In the genomic region with DNA sequence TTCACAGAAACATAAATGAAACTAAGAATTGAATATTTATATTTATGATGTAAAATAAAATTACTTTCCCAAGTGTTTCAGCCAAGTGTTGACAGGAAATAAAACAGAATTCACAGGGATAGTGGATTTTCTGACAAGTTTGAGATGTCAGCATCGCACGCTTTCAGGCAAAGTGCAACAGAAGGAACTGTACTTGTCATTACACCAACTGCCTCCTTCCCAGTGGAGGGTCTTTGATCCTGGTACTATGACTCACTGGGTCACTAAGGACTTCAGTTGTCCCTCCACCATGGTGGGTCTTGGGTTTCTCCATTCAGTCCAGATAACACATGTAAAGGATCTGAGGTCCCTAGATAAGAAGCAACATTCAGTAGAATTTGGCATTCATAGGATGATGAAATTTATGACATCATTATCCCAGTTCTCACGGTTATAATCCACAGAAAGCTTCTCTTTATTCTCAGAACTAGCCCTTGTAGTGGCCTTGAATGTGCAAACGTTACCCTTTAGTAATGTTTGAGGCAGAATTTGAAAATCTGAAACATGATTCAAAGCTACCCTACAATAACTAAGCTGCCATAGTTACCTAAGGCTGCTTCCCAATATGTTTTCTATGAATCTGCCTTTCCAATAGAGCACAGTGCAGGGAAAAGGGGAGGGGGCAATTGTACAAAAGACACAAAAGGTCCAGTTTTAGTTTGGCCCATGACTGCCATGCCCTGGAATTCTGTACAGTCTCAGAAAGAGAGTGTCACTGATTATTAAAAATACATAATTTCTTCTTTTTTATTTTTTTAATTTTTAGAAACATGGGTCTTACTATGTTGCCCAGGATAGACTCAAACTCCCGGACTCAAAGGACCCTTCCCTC, we compare ENCODE assay signal across 19 cellular contexts. TPM values are rescaled to one million over a fixed set of nuclear protein-coding genes. Genes with fewer than 3 reads are reported as not detected.
DNase-seq lines count a peak whose midpoint lies in the region; ATAC-seq, FAIRE-seq and TF ChIP-seq lines count a peak whose summit lies in the region.
"Had no signal": no experiment of that assay in that cellular context is flagged by ENCODE, and none has a peak within 500 bp of the region (broad histone marks: within the 10 kb centered on the region; RNA-seq: fewer than 3 reads in every experiment).

No MANE protein-coding gene starts in this region.

- H3K27ac ChIP-seq in left ventricle myocardium inferior (replicated peaks) = peak overlapping the region; percentile 35
- peak overlapping the region; percentile 96 for H3K27ac ChIP-seq in K562 (ENCODE audit: extremely low read depth, low read depth, low read length)
- no peak overlapping the region for H3K27ac ChIP-seq in HepG2 (ENCODE audit: extremely low read length, insufficient read depth, low read length)
- no peak overlapping the region for H3K27ac ChIP-seq in small intestine (ENCODE audit: low read depth in 1 of 2, low read length in 1 of 2)
- H3K27ac ChIP-seq: coronary artery, gastrocnemius medialis, RWPE1, WERI-Rb-1 had no signal

- no peak for TF ChIP-seq CTCF in left ventricle myocardium inferior (IDR thresholded peaks at IDR 0.05; ENCODE audit: borderline replicate concordance)
- TF ChIP-seq CTCF in K562 (IDR thresholded peaks at IDR 0.05 in 2 of 3, conservative IDR thresholded peaks at IDR 0.05 in 1 of 3; ENCODE audit: insufficient read depth in 2 of 3, low read depth in 1 of 3, low read length in 3 of 3) = no peak
- no peak for TF ChIP-seq CTCF in HepG2 (CRISPR knock-in tag; IDR thresholded peaks at IDR 0.05)
- TF ChIP-seq CTCF in BE2C (IDR thresholded peaks at IDR 0.05; ENCODE audit: low read depth, low read length) = no peak

- FAIRE-seq in K562 (lab: Jason Lieb, UNC) (peak; percentile 94), HepG2 (lab: Jason Lieb, UNC) (no peak), small intestine (lab: Jason Lieb, UNC) (no peak)

- peak; percentile 27 to 54; a peak in 3 of 4 replicates for TF ChIP-seq RAD21 in K562 (CRISPR knock-in tag; conservative IDR thresholded peaks at IDR 0.05 in 1 of 2, IDR thresholded peaks at IDR 0.05 in 1 of 2)
- TF ChIP-seq RAD21 in HepG2 (CRISPR knock-in tag; IDR thresholded peaks at IDR 0.05) = no peak

- H2AFZ ChIP-seq in K562 (ENCODE audit: low read depth, low read length) (peak overlapping the region; percentile 80), HepG2 (ENCODE audit: low read length) (no peak overlapping the region)

- POLR2A ChIA-PET in K562 (lab: Yijun Ruan, JAX) (interaction anchor here (0.7 to 2.5 kb wide), 20 partner anchors 10 to 155 kb away, joined by 3 to 16 read pairs (median 4); no protein-coding TSS in a partner anchor), HepG2 (lab: Yijun Ruan, JAX) (no interaction called here)

- H3K4me2 ChIP-seq in K562 (ENCODE audit: insufficient read depth, low read length) (peak overlapping the region; percentile 81), HepG2 (ENCODE audit: low read depth, low read length) (no peak overlapping the region)

- peak; percentile 67 for TF ChIP-seq POLR2A in K562 (conservative IDR thresholded peaks at IDR 0.05)
- no peak for TF ChIP-seq POLR2A in HepG2 (IDR thresholded peaks at IDR 0.05; ENCODE audit: insufficient read depth in 1 of 2, low read depth in 2 of 2, low read length in 2 of 2)

- H3K9ac ChIP-seq in K562 (ENCODE audit: insufficient read depth in 1 of 2, low read depth in 2 of 2, low read length in 2 of 2) (peak overlapping the region; percentile 78 to 87; a peak in 3 of 4 replicates), HepG2 (ENCODE audit: insufficient read depth, low read depth, low read length) (no peak overlapping the region)

- no peaks in the 10 kb centered on the region for H3K9me1 ChIP-seq in K562 (ENCODE audit: control insufficient read depth, insufficient read depth, low read length)

- intact Hi-C loops in left ventricle myocardium inferior (cut with micrococcal nuclease) = loop anchor here (5.0 to 10.0 kb wide), 2 partner anchors 59 to 156 kb away; no protein-coding TSS in a partner anchor
- intact Hi-C loops in left ventricle myocardium superior (cut with micrococcal nuclease) = no loop called here
- intact Hi-C loops in K562 (cut with micrococcal nuclease) = loop anchor here (2.0 to 5.0 kb wide), 2 partner anchors 36 to 47 kb away; no protein-coding TSS in a partner anchor
- intact Hi-C loops in HepG2 (cut with micrococcal nuclease; ENCODE audit: unreplicated experiment) = no loop called here

- H3K4me1 ChIP-seq in left ventricle myocardium inferior (peaks cover 22% of the 10 kb centered on the region), K562 (replicated peaks in 1 of 2; ENCODE audit: control insufficient read depth in 2 of 2, insufficient read depth in 2 of 2, low read length in 2 of 2) (peaks cover 34 to 74% of the 10 kb centered on the region in 2 experiments), HepG2 (ENCODE audit: insufficient read depth, low read length) (peaks cover 54% of the 10 kb centered on the region), BE2C (no peaks in the 10 kb centered on the region; the same call in 1 of the 2 replicates), small intestine (ENCODE audit: control insufficient read depth in 2 of 2, insufficient read depth in 1 of 2, low read depth in 1 of 2, low read length in 1 of 2) (no peaks in the 10 kb centered on the region)

- 5% methylated on average over 5 of the region's 5 CpGs for WGBS in K562 (ENCODE audit: insufficient coverage, low coverage, missing lambda C conversion rate)
- WGBS in HepG2 (ENCODE audit: low lambda C conversion rate) = 83% methylated on average over 5 of the region's 5 CpGs
- 71 to 77% (median 73%) methylated on average over 5 of the region's 5 CpGs for WGBS in small intestine, 3 donors

- CTCF ChIA-PET in K562 (lab: Yijun Ruan, JAX; ENCODE audit: low intra/inter-chr PET ratio) = no interaction called here
- CTCF ChIA-PET in HepG2 (lab: Yijun Ruan, JAX; ENCODE audit: low intra/inter-chr PET ratio, low total read pairs) = interaction anchor here (8.6 kb wide), 1 partner anchor 157 kb away, joined by 102 read pairs; no protein-coding TSS in a partner anchor

- no peaks in the 10 kb centered on the region for H3K9me3 ChIP-seq in left ventricle myocardium inferior (replicated peaks)
- no peaks in the 10 kb centered on the region for H3K9me3 ChIP-seq in K562 (replicated peaks; ENCODE audit: control insufficient read depth, insufficient read depth, low read depth, low read length)
- H3K9me3 ChIP-seq in HepG2 (ENCODE audit: low read length) = no peaks in the 10 kb centered on the region
- no peaks in the 10 kb centered on the region; the same call in 1 of the 2 replicates for H3K9me3 ChIP-seq in BE2C
- H3K9me3 ChIP-seq in small intestine (ENCODE audit: control insufficient read depth, low read depth) = no peaks in the 10 kb centered on the region
- H3K9me3 ChIP-seq: gastrocnemius medialis had no signal

- no peaks in the 10 kb centered on the region for H4K20me1 ChIP-seq in K562 (replicated peaks; ENCODE audit: control insufficient read depth, insufficient read depth, low read length)
- no peaks in the 10 kb centered on the region for H4K20me1 ChIP-seq in HepG2 (ENCODE audit: insufficient read depth, low read length)

- H3K4me3 ChIP-seq in left ventricle myocardium inferior (no peak overlapping the region), K562 (peak overlapping the region; percentile 23), HepG2 (replicated peaks in 1 of 3; ENCODE audit: insufficient read depth in 1 of 3, low read depth in 2 of 3, low read length in 3 of 3) (no peak overlapping the region), BE2C (ENCODE audit: low read depth, low read length) (no peak overlapping the region), small intestine (ENCODE audit: low read depth in 1 of 2, low read length in 2 of 2) (no peak overlapping the region)
- H3K4me3 ChIP-seq: coronary artery, gastrocnemius medialis, lung had no signal

- BruUV-seq in K562 (replicated peaks; lab: Mats Ljungman, UMichigan) (no TSS peak), HepG2 (replicated peaks; lab: Mats Ljungman, UMichigan) (no TSS peak)

- no peaks in the 10 kb centered on the region for H3K27me3 ChIP-seq in left ventricle myocardium inferior (ENCODE audit: low read depth)
- H3K27me3 ChIP-seq in K562 (ENCODE audit: control insufficient read depth in 2 of 2, insufficient read depth in 2 of 2, low read length in 2 of 2) = no peaks in the 10 kb centered on the region
- no peaks in the 10 kb centered on the region; a peak in 1 of 5 replicates for H3K27me3 ChIP-seq in HepG2 (ENCODE audit: control insufficient read depth in 1 of 2, insufficient read depth in 2 of 2, low read length in 2 of 2)
- peaks cover 38% of the 10 kb centered on the region for H3K27me3 ChIP-seq in BE2C
- H3K27me3 ChIP-seq in small intestine (ENCODE audit: control insufficient read depth in 2 of 2, insufficient read depth in 2 of 2, low read length in 2 of 2) = no peaks in the 10 kb centered on the region
- H3K27me3 ChIP-seq: gastrocnemius medialis had no signal

- no peaks in the 10 kb centered on the region for H3K36me3 ChIP-seq in left ventricle myocardium inferior
- H3K36me3 ChIP-seq in K562 (ENCODE audit: control insufficient read depth, insufficient read depth, low read length) = no peaks in the 10 kb centered on the region
- H3K36me3 ChIP-seq in HepG2 (replicated peaks in 1 of 2; ENCODE audit: control insufficient read depth in 1 of 2, insufficient read depth in 2 of 2, low read length in 2 of 2) = no peaks in the 10 kb centered on the region
- no peaks in the 10 kb centered on the region for H3K36me3 ChIP-seq in BE2C
- no peaks in the 10 kb centered on the region for H3K36me3 ChIP-seq in small intestine (ENCODE audit: control insufficient read depth in 2 of 2, insufficient read depth in 2 of 2, low read length in 2 of 2)
- H3K36me3 ChIP-seq: gastrocnemius medialis, WERI-Rb-1 had no signal

- DNase-seq in left ventricle myocardium inferior = no peak
- no peak for DNase-seq in left ventricle myocardium superior
- DNase-seq in K562 (ENCODE audit: extremely low read depth in 1 of 4, low spot score in 3 of 4) = peak; percentile 83 to 97 (median 86)
- DNase-seq in HepG2 (ENCODE audit: low spot score) = peak; percentile 60
- no peak for DNase-seq in ACHN
- no peak for DNase-seq in BE2C
- DNase-seq in NCI-H69 (lab: John Stamatoyannopoulos, UW) = no peak
- DNase-seq in small intestine = no peak
- DNase-seq: activated CD4-positive, alpha-beta T cell treated with anti-CD3 and anti-CD28 coated beads, Interleukin-2, amount 50 U/mL, for 48 hours; activated naive CD4-positive, alpha-beta T cell treated with anti-CD3 and anti-CD28 coated beads, Interleukin-2, amount 10 ng/mL, durations not matched to agents 7 days and 5 days; activated T-cell treated with anti-CD3 and anti-CD28 coated beads, Interleukin-2, amount 50 U/mL, for 1 hour; CD4-positive, CD25-positive, alpha-beta regulatory T cell; gastrocnemius medialis; naive B cell; NCI-H446; WERI-Rb-1 had no signal

- in situ Hi-C loops in K562 (cut with MboI) = no loop called here
- in situ Hi-C loops in HepG2 (cut with HindIII; ENCODE audit: extremely low pct_ligation_motif_present, low pct_unique_long_range_greater_than_20kb) = loop anchor here (10.0 kb wide), 2 partner anchors 59 to 509 kb away; no protein-coding TSS in a partner anchor
- in situ Hi-C loops in ACHN (cut with HindIII; ENCODE audit: low pct_ligation_motif_present, low pct_unique_long_range_greater_than_20kb, low sequenced_read_pairs) = no loop called here

- peaks cover 18% of the 10 kb centered on the region for H3K79me2 ChIP-seq in K562 (ENCODE audit: control insufficient read depth, insufficient read depth, low read length)
- peaks cover 16% of the 10 kb centered on the region for H3K79me2 ChIP-seq in HepG2 (ENCODE audit: insufficient read depth, low read length)

- ATAC-seq in left ventricle myocardium superior = no peak
- ATAC-seq in K562 = peak; percentile 55
- no peak for ATAC-seq in HepG2
- ATAC-seq: gastrocnemius medialis had no signal

- TF ChIP-seq EP300 in K562 (IDR thresholded peaks at IDR 0.05; ENCODE audit: low read length) (peak; percentile 100), HepG2 (IDR thresholded peaks at IDR 0.05; ENCODE audit: low read depth in 2 of 2, low read length in 2 of 2) (no peak), HepG2 (CRISPR knock-in tag; IDR thresholded peaks at IDR 0.05; ENCODE audit: borderline replicate concordance) (no peak)

RNA-seq across cellular contexts. Expression of gene TNFAIP3, which starts 3.7 kb away (rescaled TPM):
- total RNA-seq in left ventricle myocardium inferior = 7.0 TPM
- 9.9 TPM for total RNA-seq in left ventricle myocardium superior
- total RNA-seq in K562 (2011; cell fraction: chromatin; rRNA removed; ENCODE audit: low replicate concordance) = 14.3 and 18.6 TPM in 2 replicates
- 8.0 and 9.1 TPM in 2 replicates for total RNA-seq in K562 (2011; cell fraction: nucleolus; rRNA removed)
- total RNA-seq in K562 (2011; cell fraction: nucleoplasm; rRNA removed) = 10.2 and 11.3 TPM in 2 replicates
- total RNA-seq in K562 (2014; rRNA removed) = 5.9 and 6.2 TPM in 2 replicates
- total RNA-seq in K562 (2014; rRNA removed; fragmentation: Illumina TruSeq; extraction: Trizol) = 6.5 and 6.9 TPM in 2 replicates
- total RNA-seq in K562 (2015; rRNA removed; fragmentation: Illumina TruSeq; extraction: Trizol) = 4.6 TPM in 2 replicates
- total RNA-seq in K562 (2021) = 12.5 and 17.0 TPM in 2 replicates
- polyA plus RNA-seq in K562 (2011; rRNA removed) = 6.4 and 11.8 TPM in 2 replicates
- 2.5 and 5.0 TPM in 2 replicates for polyA plus RNA-seq in K562 (2011; cell fraction: cytosol; rRNA removed)
- 21.1 and 33.6 TPM in 2 replicates for polyA plus RNA-seq in K562 (2011; cell fraction: nucleus; rRNA removed)
- polyA plus RNA-seq in K562 (2012) = 5.7 and 26.6 TPM in 2 replicates
- polyA plus RNA-seq in K562 (2014; fragmentation: Illumina TruSeq; extraction: Trizol) = 9.8 and 11.5 TPM in 2 replicates
- polyA plus RNA-seq in K562 (2014; fragmentation: Nextera tagmentation; extraction: Ambion mirVana) = 1 to 10 TPM in 1 of 2 experiments, under 1 TPM in 1; 0.79 to 1.3 TPM
- 9.2 and 9.5 TPM in 2 replicates for polyA plus RNA-seq in K562 (2014; rRNA removed)
- polyA minus RNA-seq in K562 (2011; rRNA and poly(A)+ RNA removed) = 5.4 and 11.3 TPM in 2 replicates
- 2.9 and 4.6 TPM in 2 replicates for polyA minus RNA-seq in K562 (2011; cell fraction: cytosol; rRNA and poly(A)+ RNA removed)
- 6.7 and 20.5 TPM in 2 replicates for polyA minus RNA-seq in K562 (2011; cell fraction: nucleus; rRNA and poly(A)+ RNA removed)
- total RNA-seq in HepG2 (2016; rRNA removed; fragmentation: Illumina TruSeq; extraction: Trizol) = 24.7 and 28.2 TPM in 2 replicates
- total RNA-seq in HepG2 (2016; cell fraction: cytosol; rRNA removed; fragmentation: Illumina TruSeq; extraction: Trizol; ENCODE audit: low read depth) = 2.2 and 2.6 TPM in 2 replicates
- 18.9 and 27.7 TPM in 2 replicates for total RNA-seq in HepG2 (2016; cell fraction: insoluble cytoplasmic fraction; rRNA removed; fragmentation: Illumina TruSeq; extraction: Trizol)
- 8.2 and 8.6 TPM in 2 replicates for total RNA-seq in HepG2 (2016; cell fraction: membrane; rRNA removed; fragmentation: Illumina TruSeq; extraction: Trizol)
- total RNA-seq in HepG2 (2016; cell fraction: nucleus; rRNA removed; fragmentation: Illumina TruSeq; extraction: Trizol) = 61.9 and 64.1 TPM in 2 replicates
- polyA plus RNA-seq in HepG2 (2011; rRNA removed) = 47.1 and 49.6 TPM in 2 replicates
- polyA plus RNA-seq in HepG2 (2011; cell fraction: cytosol; rRNA removed) = 22.2 and 24.7 TPM in 2 replicates
- polyA plus RNA-seq in HepG2 (2011; cell fraction: nucleus; rRNA removed) = 144 and 150 TPM in 2 replicates
- 30.0 and 33.6 TPM in 2 replicates for polyA plus RNA-seq in HepG2 (2012)
- polyA plus RNA-seq in HepG2 (2016; cell fraction: cytosol; fragmentation: Illumina TruSeq; extraction: Trizol; ENCODE audit: low read depth) = 1.00 and 1.1 TPM in 2 replicates
- polyA plus RNA-seq in HepG2 (2016; cell fraction: insoluble cytoplasmic fraction; fragmentation: Illumina TruSeq; extraction: Trizol; ENCODE audit: low read depth) = 21.4 and 27.8 TPM in 2 replicates
- 3.4 and 4.2 TPM in 2 replicates for polyA plus RNA-seq in HepG2 (2016; cell fraction: membrane; fragmentation: Illumina TruSeq; extraction: Trizol; ENCODE audit: low read depth)
- polyA plus RNA-seq in HepG2 (2016; cell fraction: nucleus; fragmentation: Illumina TruSeq; extraction: Trizol; ENCODE audit: insufficient read depth, low read depth) = 121 and 138 TPM in 2 replicates
- 2.9 and 35.1 TPM in 2 replicates for polyA minus RNA-seq in HepG2 (2011; rRNA and poly(A)+ RNA removed; ENCODE audit: low replicate concordance)
- polyA minus RNA-seq in HepG2 (2011; cell fraction: cytosol; rRNA and poly(A)+ RNA removed) = 30.0 and 32.5 TPM in 2 replicates
- polyA minus RNA-seq in HepG2 (2011; cell fraction: nucleus; rRNA and poly(A)+ RNA removed) = 52.7 and 61.8 TPM in 2 replicates
- 0.49 TPM for polyA plus RNA-seq in BE2C (2012; ENCODE audit: insufficient read depth, insufficient read length, low read depth)
- 10 to 100 TPM; 10.8 to 16.1 (median 14.5) TPM for polyA plus RNA-seq in small intestine

Comparison
In these comparisons a context has a peak if more than half of its experiments do, and no peak if none do; other contexts are left out.
1. intact Hi-C loops: an anchor here in left ventricle myocardium inferior (5.0 to 10.0 kb wide) and K562 (2.0 to 5.0 kb wide); none called in left ventricle myocardium superior and HepG2.
2. DNase-seq: peak in K562 (4 of 4) and HepG2 (single experiment); none in left ventricle myocardium inferior (single experiment), left ventricle myocardium superior (single experiment), ACHN (single experiment), BE2C (single experiment), NCI-H69 (single experiment) and small intestine (single experiment).
3. H3K27ac ChIP-seq: peak in left ventricle myocardium inferior (single experiment) and K562 (single experiment); none in HepG2 (single experiment) and small intestine (0 of 2).